In genomic region chr3:114939920-114940319, GRCh38 we compare ENCODE assay signal across 22 cellular contexts.
DNase-seq lines count a peak whose midpoint lies in the region; ATAC-seq and FAIRE-seq lines count a peak whose summit lies in the region.
"Had no signal": no experiment of that assay in that cellular context is flagged by ENCODE, and none has a peak within 500 bp of the region (broad histone marks: within the 10 kb centered on the region; RNA-seq: fewer than 3 reads in every experiment).

No MANE protein-coding gene starts in this region.

- no peak overlapping the region for H3K4me3 ChIP-seq in SJCRH30
- no peak overlapping the region for H3K4me3 ChIP-seq in CD8-positive, alpha-beta memory T cell (ENCODE audit: low read length)
- H3K4me3 ChIP-seq: BLaER1 treated with 17β-estradiol and CSF1 and Interleukin-3, amounts not matched to agents 10 nM and 100 nM had no signal

- CTCF ChIA-PET in CD8-positive, alpha-beta memory T cell (lab: Charles Lee), result no interaction called here

- no peaks in the 10 kb centered on the region for H3K27me3 Mint-ChIP-seq in CD8-positive, alpha-beta memory T cell

- H3K4me1 Mint-ChIP-seq in CD8-positive, alpha-beta memory T cell, result peaks cover 11 to 19% (median 14%) of the 10 kb centered on the region in 3 donors

- no peaks in the 10 kb centered on the region for H3K27me3 ChIP-seq in SJCRH30
- no peaks in the 10 kb centered on the region for H3K27me3 ChIP-seq in CD8-positive, alpha-beta memory T cell (ENCODE audit: insufficient read depth, low read length, poor library complexity, severe bottlenecking)
- H3K27me3 ChIP-seq: BLaER1 treated with 17β-estradiol and CSF1 and Interleukin-3, amounts not matched to agents 10 nM and 100 nM had no signal

- peaks cover 20 to 34% (median 32%) of the 10 kb centered on the region in 3 donors for H3K36me3 Mint-ChIP-seq in CD8-positive, alpha-beta memory T cell

- no peaks in the 10 kb centered on the region for H3K9me3 ChIP-seq in SJCRH30 (replicated peaks)
- no peaks in the 10 kb centered on the region for H3K9me3 ChIP-seq in CD8-positive, alpha-beta memory T cell (ENCODE audit: low read length)
- H3K9me3 ChIP-seq: BLaER1 treated with 17β-estradiol and CSF1 and Interleukin-3, amounts not matched to agents 10 nM and 100 nM had no signal

- no peaks in the 10 kb centered on the region for H3K36me3 ChIP-seq in SJCRH30
- H3K36me3 ChIP-seq in CD8-positive, alpha-beta memory T cell (ENCODE audit: insufficient read depth, low read length), result no peaks in the 10 kb centered on the region
- H3K36me3 ChIP-seq: BLaER1 treated with 17β-estradiol and CSF1 and Interleukin-3, amounts not matched to agents 10 nM and 100 nM had no signal

- H3K9me3 Mint-ChIP-seq in CD8-positive, alpha-beta memory T cell, result peaks cover 0 to 2% (median 0%) of the 10 kb centered on the region in 5 donors
- H3K9me3 Mint-ChIP-seq: CD8-positive, alpha-beta T cell had no signal

- POLR2A ChIA-PET in CD8-positive, alpha-beta memory T cell (lab: Charles Lee), result no interaction called here

- peak; percentile 61 for FAIRE-seq in urothelium cell line (lab: Jason Lieb, UNC)
- FAIRE-seq: H1 had no signal

- H3K27ac Mint-ChIP-seq in CD8-positive, alpha-beta memory T cell, result no peak overlapping the region
- H3K27ac Mint-ChIP-seq: CD8-positive, alpha-beta T cell had no signal

- H3K27ac ChIP-seq in SJCRH30, result no peak overlapping the region
- H3K27ac ChIP-seq in CD8-positive, alpha-beta memory T cell (ENCODE audit: low read depth, low read length), result no peak overlapping the region
- H3K27ac ChIP-seq: 22Rv1; BLaER1 treated with 17β-estradiol and CSF1 and Interleukin-3, amounts not matched to agents 10 nM and 100 nM; HL-60; RWPE1 had no signal

- H3K4me3 Mint-ChIP-seq in CD8-positive, alpha-beta memory T cell, result no peak overlapping the region
- H3K4me3 Mint-ChIP-seq: CD8-positive, alpha-beta T cell had no signal

- no peak for ATAC-seq in GM19328 (IDR thresholded peaks at IDR 0.05; ENCODE audit: unreplicated experiment)
- ATAC-seq: CD8-positive, alpha-beta T cell; HCT116 had no signal

- no peaks in the 10 kb centered on the region for H3K4me1 ChIP-seq in SJCRH30
- no peaks in the 10 kb centered on the region for H3K4me1 ChIP-seq in CD8-positive, alpha-beta memory T cell (ENCODE audit: insufficient read depth, low read length)

- DNase-seq in NCI-H1092 treated with DMSO at 0.1 percent for 48 hours (lab: John Stamatoyannopoulos, UW) (peak; percentile 71), NCI-H1092 (lab: John Stamatoyannopoulos, UW) (no peak), NCI-H2081 (lab: John Stamatoyannopoulos, UW) (peak; percentile 34 to 64), SHP77 treated with DMSO at 0.1 percent for 48 hours (lab: John Stamatoyannopoulos, UW) (peak; percentile 37), urothelium cell line (ENCODE audit: low spot score) (no peak), SJCRH30 (no peak)
- no peak for DNase-seq in CD8-positive, alpha-beta memory T cell
- DNase-seq: Calu3; CD8-positive, alpha-beta T cell; DMS79; KG1; NCI-H1105 treated with DMSO at 0.1 percent for 48 hours; NK-92 treated with Interleukin-12 subunit alpha and Interleukin-12 subunit beta, amount 100 ng/mL, for 24 hours; SIG-M5; T-helper 9 cell had no signal

Comparison
In these comparisons a context has a peak if more than half of its experiments do, and no peak if none do; other contexts are left out.
1. DNase-seq: peak in NCI-H1092 treated with DMSO at 0.1 percent for 48 hours (single experiment), NCI-H2081 (2 of 2) and SHP77 treated with DMSO at 0.1 percent for 48 hours (single experiment); none in NCI-H1092 (single experiment), urothelium cell line (single experiment), SJCRH30 (0 of 2) and CD8-positive, alpha-beta memory T cell (0 of 5).